Comparison of ENCODE assay signal across 1 cellular context in genomic region chr12:132303853-132304373, GRCh38. TPM values are rescaled to one million over a fixed set of nuclear protein-coding genes. Genes with fewer than 3 reads are reported as not detected.
"Had no signal": no experiment of that assay in that cellular context is flagged by ENCODE, and none has a peak within 500 bp of the region (broad histone marks: within the 10 kb centered on the region; RNA-seq: fewer than 3 reads in every experiment).

No MANE protein-coding gene starts in this region.

RNA-seq across cellular contexts. Expression of gene GALNT9, which starts 25.5 kb away (rescaled TPM):
- total RNA-seq: HFFc6 had no signal
